Comparison of ENCODE assay signal across 28 cellular contexts in genomic region chr1:119909890-119910596, GRCh38. TPM values are rescaled to one million over a fixed set of nuclear protein-coding genes. Genes with fewer than 3 reads are reported as not detected.
"Had no signal": no experiment of that assay in that cellular context is flagged by ENCODE, and none has a peak within 500 bp of the region (broad histone marks: within the 10 kb centered on the region; RNA-seq: fewer than 3 reads in every experiment).

No MANE protein-coding gene starts in this region.

- H2AFZ ChIP-seq: hepatocyte, parathyroid adenoma had no signal

- H3K4me3 Mint-ChIP-seq: activated CD4-positive, alpha-beta T cell treated with anti-CD3 and anti-CD28 coated beads for 36 hours; activated T-helper 1 cell treated with anti-CD3 and anti-CD28 coated beads, Interleukin-12 subunit alpha, Interleukin-12 subunit beta, Interleukin-2, Interleukin-4 antibody, amounts not matched to agents 30 ng/mL and 10 ng/mL and 1 ng/mL, durations not matched to agents 14 hours and 24 hours and 36 hours; nephron; stimulated activated naive CD8-positive, alpha-beta T cell treated with anti-CD3 and anti-CD28 coated beads, Interleukin-15, amount 100 ng/mL, for 72 hours had no signal

- H3K79me2 ChIP-seq: hepatocyte, parathyroid adenoma had no signal

- H3K27ac ChIP-seq: hepatocyte, left ventricle myocardium inferior, parathyroid adenoma, right lobe of liver, skin epidermis, tibial artery had no signal

- DNase-seq: activated CD4-positive, alpha-beta T cell treated with anti-CD3 and anti-CD28 coated beads for 36 hours; activated CD4-positive, alpha-beta T cell treated with anti-CD3 and anti-CD28 coated beads, Interleukin-2, amount 50 U/mL, for 48 hours; activated gamma-delta T cell; activated naive CD4-positive, alpha-beta T cell treated with anti-CD3 and anti-CD28 coated beads, Interleukin-2, amount 50 U/mL, for 16 hours; aorta; central memory CD4-positive, alpha-beta T cell; dermis blood vessel endothelial cell; effector memory CD4-positive, alpha-beta T cell; glutamatergic neuron; left ventricle myocardium inferior; midbrain; nucleus accumbens; right lobe of liver; stimulated activated CD4-positive, alpha-beta T cell treated with anti-CD3 and anti-CD28 coated beads, Interleukin-1b, Interleukin-23, amount 100 ng/mL, for 48 hours; stimulated activated naive CD8-positive, alpha-beta T cell treated with anti-CD3 and anti-CD28 coated beads, Interleukin-15, amount 100 ng/mL, for 72 hours; T-helper 1 cell; tibial artery had no signal

- H3K27ac Mint-ChIP-seq: activated CD4-positive, alpha-beta T cell treated with anti-CD3 and anti-CD28 coated beads for 36 hours; activated T-helper 1 cell treated with anti-CD3 and anti-CD28 coated beads, Interleukin-12 subunit alpha, Interleukin-12 subunit beta, Interleukin-2, Interleukin-4 antibody, amounts not matched to agents 30 ng/mL and 10 ng/mL and 1 ng/mL, durations not matched to agents 14 hours and 24 hours and 36 hours; nephron had no signal

- H3K27me3 ChIP-seq: hepatocyte, right lobe of liver, tibial artery had no signal

- H3K9me3 ChIP-seq: right lobe of liver had no signal

- H3K4me2 ChIP-seq: hepatocyte had no signal

- H3K4me1 Mint-ChIP-seq: activated CD4-positive, alpha-beta T cell treated with anti-CD3 and anti-CD28 coated beads for 36 hours; nephron had no signal

- H3K4me1 ChIP-seq: left ventricle myocardium inferior, parathyroid adenoma, tibial artery had no signal

- H3K9ac ChIP-seq: parathyroid adenoma had no signal

- H3K4me3 ChIP-seq: hepatocyte, left ventricle myocardium inferior, right lobe of liver, skin epidermis, tibial artery had no signal

- ATAC-seq: activated CD4-positive, alpha-beta T cell treated with anti-CD3 and anti-CD28 coated beads for 36 hours; esophagus mucosa; right lobe of liver; stimulated activated naive CD8-positive, alpha-beta T cell treated with anti-CD3 and anti-CD28 coated beads, Interleukin-15, amount 100 ng/mL, for 72 hours had no signal

- H3K9me3 Mint-ChIP-seq: activated T-helper 1 cell treated with anti-CD3 and anti-CD28 coated beads, Interleukin-12 subunit alpha, Interleukin-12 subunit beta, Interleukin-2, Interleukin-4 antibody, amounts not matched to agents 30 ng/mL and 10 ng/mL and 1 ng/mL, durations not matched to agents 14 hours and 24 hours and 36 hours had no signal

RNA-seq across cellular contexts. Expression of gene ADAM30, which starts 13.7 kb away (rescaled TPM):
- total RNA-seq: activated CD4-positive, alpha-beta T cell treated with anti-CD3 and anti-CD28 coated beads for 36 hours; activated T-helper 1 cell treated with anti-CD3 and anti-CD28 coated beads, Interleukin-12 subunit alpha, Interleukin-12 subunit beta, Interleukin-2, Interleukin-4 antibody, amounts not matched to agents 30 ng/mL and 10 ng/mL and 1 ng/mL, durations not matched to agents 14 hours and 24 hours and 36 hours; aorta; dermis blood vessel endothelial cell; endothelial cell of umbilical vein; esophagus mucosa; frontal cortex; hepatocyte; left ventricle myocardium inferior; lung microvascular endothelial cell; right lobe of liver; urinary bladder had no signal
- polyA plus RNA-seq: adipose tissue, aorta, endothelial cell of umbilical vein, hepatocyte, urinary bladder had no signal
